In the genomic region with DNA sequence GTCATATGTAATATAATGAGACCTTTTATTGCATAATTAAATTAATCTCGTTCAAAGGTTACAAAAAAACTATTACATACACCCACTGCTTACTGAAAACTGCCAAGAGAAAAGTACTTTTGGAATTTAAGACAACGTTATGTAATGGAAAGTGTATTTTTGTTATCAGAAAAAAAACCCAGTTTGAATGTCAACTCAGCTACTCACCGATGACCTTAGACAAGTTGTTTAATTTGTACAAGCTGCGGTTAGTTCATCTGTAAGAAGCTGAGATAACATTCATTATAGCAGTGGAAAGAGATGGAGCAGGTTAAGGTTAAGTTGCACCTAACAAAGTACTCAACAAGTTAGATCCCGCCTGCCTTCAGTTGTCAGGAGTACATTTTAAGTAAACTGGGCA, we compare ENCODE assay signal across 8 cellular contexts. TPM values are rescaled to one million over a fixed set of nuclear protein-coding genes. Genes with fewer than 3 reads are reported as not detected.
DNase-seq lines count a peak whose midpoint lies in the region; ATAC-seq and TF ChIP-seq lines count a peak whose summit lies in the region.

No MANE protein-coding gene starts in this region.

- POLR2A ChIA-PET in naive thymus-derived CD8-positive, alpha-beta T cell (lab: Charles Lee): interaction anchor here (0.6 to 4.0 kb wide), 2 partner anchors 17 to 694 kb away, joined by 3 to 30 read pairs; partner anchors contain the start of gene C7orf25

- TF ChIP-seq CTCF in AG09309 (IDR thresholded peaks at IDR 0.05; ENCODE audit: control insufficient read depth, insufficient read depth, low read depth, low read length, missing control alignments) (no peak), LNCaP clone FGC (IDR thresholded peaks at IDR 0.05; ENCODE audit: control insufficient read depth, extremely low read depth, insufficient read depth) (no peak), coronary artery (IDR thresholded peaks at IDR 0.05) (no peak)

- no peak for DNase-seq in AG09309 (ENCODE audit: low read depth)
- DNase-seq in LNCaP clone FGC (ENCODE audit: low read depth): no peak
- DNase-seq in coronary artery (ENCODE audit: low spot score): no peak
- DNase-seq in naive thymus-derived CD8-positive, alpha-beta T cell: no peak
- DNase-seq in medulla oblongata (ENCODE audit: extremely low spot score): no peak
- no peak for DNase-seq in SKM-1 (lab: John Stamatoyannopoulos, UW; ENCODE audit: unreplicated experiment)
- no peak for DNase-seq in NCI-H1105 treated with DMSO at 0.1 percent for 48 hours (lab: John Stamatoyannopoulos, UW)

- no peaks in the 10 kb centered on the region for H3K9me3 Mint-ChIP-seq in naive thymus-derived CD8-positive, alpha-beta T cell

- H3K27ac ChIP-seq in coronary artery: no peak overlapping the region

- no peak for ATAC-seq in naive thymus-derived CD8-positive, alpha-beta T cell
- ATAC-seq in HG03280 (IDR thresholded peaks at IDR 0.05; ENCODE audit: unreplicated experiment): no peak

- no peaks in the 10 kb centered on the region for H3K27me3 Mint-ChIP-seq in naive thymus-derived CD8-positive, alpha-beta T cell

- H3K4me3 ChIP-seq in AG09309 (ENCODE audit: control insufficient read depth, low read depth, low read length) (peak overlapping the region; percentile 96), LNCaP clone FGC (ENCODE audit: low read depth, low read length) (peak overlapping the region; percentile 76), coronary artery (peak overlapping the region; percentile 94)

- H3K36me3 Mint-ChIP-seq in naive thymus-derived CD8-positive, alpha-beta T cell: peaks cover 0 to 31% (median 0%) of the 10 kb centered on the region in 3 donors

- H3K27ac Mint-ChIP-seq in naive thymus-derived CD8-positive, alpha-beta T cell: peak overlapping the region; percentile 84 to 99 (median 98)

- peaks cover 24 to 83% (median 60%) of the 10 kb centered on the region in 4 donors for H3K4me1 Mint-ChIP-seq in naive thymus-derived CD8-positive, alpha-beta T cell

- peak overlapping the region; percentile 89 to 100 (median 99) for H3K4me3 Mint-ChIP-seq in naive thymus-derived CD8-positive, alpha-beta T cell

RNA-seq across cellular contexts. Expression of gene PSMA2, which starts 1.1 kb away (rescaled TPM):
- total RNA-seq in naive thymus-derived CD8-positive, alpha-beta T cell: 10 to 100 TPM; 39.6 to 45.2 TPM
- polyA plus RNA-seq in naive thymus-derived CD8-positive, alpha-beta T cell: 100 to 1,000 TPM; 199 to 265 (median 216) TPM

RNA-seq across cellular contexts. Expression of gene MRPL32, which starts 1.3 kb away (rescaled TPM):
- 10 to 100 TPM; 55.1 to 59.2 TPM for total RNA-seq in naive thymus-derived CD8-positive, alpha-beta T cell
- polyA plus RNA-seq in naive thymus-derived CD8-positive, alpha-beta T cell: 10 to 100 TPM; 27.6 to 43.5 (median 30.7) TPM

RNA-seq across cellular contexts. Expression of gene C7orf25, which starts 19.0 kb away (rescaled TPM):
- total RNA-seq in naive thymus-derived CD8-positive, alpha-beta T cell: 1 to 10 TPM; 7.9 to 8.0 TPM
- 1 to 10 TPM; 1.9 to 3.3 (median 3.0) TPM for polyA plus RNA-seq in naive thymus-derived CD8-positive, alpha-beta T cell
